ENCODE assay signal across 1 cellular context in the genomic region with DNA sequence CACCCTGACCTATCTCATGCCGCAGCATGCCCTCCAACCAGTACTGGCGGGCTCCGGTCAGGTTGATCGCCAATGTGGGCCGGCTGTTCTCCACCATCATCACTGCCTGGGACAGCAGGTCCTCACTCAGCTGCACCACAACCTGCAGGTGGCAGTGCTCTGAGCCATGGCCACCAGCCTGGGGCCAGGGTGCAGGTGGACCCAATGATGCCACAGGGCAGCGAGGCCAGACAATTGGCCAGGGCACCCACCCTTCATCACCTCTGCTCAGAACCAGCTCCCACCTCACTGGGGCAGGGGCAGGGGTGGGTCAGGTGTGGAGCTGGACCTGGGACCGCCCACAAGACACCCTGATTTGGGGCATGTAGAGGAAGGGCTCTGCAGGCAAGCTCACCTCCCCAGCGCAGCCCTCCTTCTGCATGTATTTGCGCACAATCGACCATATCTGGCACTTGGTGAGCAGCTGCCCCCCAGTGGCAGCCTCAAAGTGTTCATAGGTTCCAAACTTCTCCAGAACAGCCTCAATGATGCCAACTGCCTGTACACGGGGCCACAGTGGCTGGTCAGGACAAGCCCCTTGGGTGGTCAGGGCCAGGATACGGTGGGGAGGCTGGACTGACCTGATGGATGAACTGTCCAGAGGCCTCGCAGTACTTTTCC.
TF ChIP-seq lines count a peak whose summit lies in the region.

No MANE protein-coding gene starts in this region.

TF ChIP-seq in IMR-90, 13 proteins besides CTCF, POLR2A, EP300 and RAD21:
- TF ChIP-seq SMC3 (IDR thresholded peaks at IDR 0.05; ENCODE audit: low read depth, low read length) (0 out of 2 replicates have a peak, but pooled peaks have one; percentile 18), MAFK (IDR thresholded peaks at IDR 0.05; ENCODE audit: low read depth, low read length) (no peak)
TF ChIP-seq in IMR-90: peak in this region for 1.
